In genomic region chr1:193649587-193649986, GRCh38 we compare ENCODE assay signal across 9 cellular contexts.
"Had no signal": no experiment of that assay in that cellular context is flagged by ENCODE, and none has a peak within 500 bp of the region (broad histone marks: within the 10 kb centered on the region; RNA-seq: fewer than 3 reads in every experiment).

No MANE protein-coding gene starts in this region.

- H3K4me2 ChIP-seq: KMS-11 had no signal

- H2AFZ ChIP-seq: GM23248 had no signal

- H3K4me3 ChIP-seq: GM23248 had no signal

- DNase-seq: GM23248, GOT3, H9, HCEC 1CT, Karpas-422, KBM-7 had no signal

- H3K27ac ChIP-seq: GM23248, KMS-11 had no signal

- H3K9ac ChIP-seq: GM23248, KMS-11 had no signal

- FAIRE-seq: H54, HTR-8/SVneo had no signal
